Comparison of ENCODE assay signal across 28 cellular contexts in the genomic region with DNA sequence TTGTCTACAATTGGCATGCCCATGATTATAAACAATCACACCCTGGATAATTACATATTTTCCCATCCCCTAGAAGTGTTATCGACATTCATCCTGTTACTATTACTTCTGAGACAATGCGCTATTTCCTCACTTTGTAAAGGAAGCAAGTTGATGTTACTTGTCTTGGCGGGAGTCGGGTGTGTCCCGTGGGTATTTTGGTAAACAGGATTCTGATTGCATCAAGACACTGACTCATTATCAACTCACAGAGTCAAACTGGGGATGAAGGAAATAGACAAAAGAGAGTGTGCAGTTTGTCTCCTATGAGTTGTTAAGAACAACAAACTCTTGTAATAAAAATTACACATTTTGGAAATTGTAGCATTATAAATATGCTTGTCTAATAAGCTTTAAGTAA.
"Had no signal": no experiment of that assay in that cellular context is flagged by ENCODE, and none has a peak within 500 bp of the region (broad histone marks: within the 10 kb centered on the region; RNA-seq: fewer than 3 reads in every experiment).

No MANE protein-coding gene starts in this region.

- H3K36me3 ChIP-seq: ascending aorta had no signal

- H3K27me3 ChIP-seq: ascending aorta had no signal

- DNase-seq: activated CD4-positive, alpha-beta T cell treated with anti-CD3 and anti-CD28 coated beads, Interleukin-2, amount 10 ng/mL, durations not matched to agents 24 days and 14 days; activated CD4-positive, alpha-beta T cell treated with anti-CD3 and anti-CD28 coated beads, Interleukin-2, amount 50 U/mL, for 4 hours; activated CD8-positive, alpha-beta T cell treated with anti-CD3 and anti-CD28 coated beads, Interleukin-2, amount 10 ng/mL, durations not matched to agents 7 days and 5 days; activated gamma-delta T cell; activated naive CD4-positive, alpha-beta T cell treated with Interleukin-2 at 50 U/mL for 16 hours; activated naive CD8-positive, alpha-beta T cell treated with anti-CD3 and anti-CD28 coated beads, Interleukin-2, amount 10 ng/mL, durations not matched to agents 7 days and 5 days; activated T-cell treated with anti-CD3 and anti-CD28 coated beads, Interleukin-2, amount 50 U/mL, for 24 hours; amygdala; Kasumi-1; KG1; MM.1S; MV-4-11; NCI-H1105; NCI-H1417 treated with DMSO at 0.1 percent for 48 hours; NCI-H187 treated with DMSO at 0.1 percent for 48 hours; NCI-H2081; NCI-H345; NCI-H510A; NCI-H526; NCI-H748 treated with DMSO at 0.1 percent for 48 hours; NK-92 treated with Interleukin-12 subunit alpha and Interleukin-12 subunit beta, amount 100 ng/mL, for 24 hours; PC-9; Right ventricle myocardium superior; T1000 had no signal

- H3K4me1 Mint-ChIP-seq: activated CD4-positive, alpha-beta T cell treated with anti-CD3 and anti-CD28 coated beads, Interleukin-2, amount 10 ng/mL, durations not matched to agents 24 days and 14 days; activated naive CD4-positive, alpha-beta T cell treated with anti-CD3 and anti-CD28 coated beads, Interleukin-2, amount 50 U/mL, for 24 hours; activated naive CD8-positive, alpha-beta T cell treated with anti-CD3 and anti-CD28 coated beads, Interleukin-2, amount 10 ng/mL, durations not matched to agents 7 days and 5 days had no signal

- H2AFZ ChIP-seq: PC-9 had no signal

- H3K4me1 ChIP-seq: ascending aorta had no signal

- H3K4me3 ChIP-seq: ascending aorta, PC-9, SK-N-MC had no signal

- H3K36me3 Mint-ChIP-seq: activated naive CD4-positive, alpha-beta T cell treated with anti-CD3 and anti-CD28 coated beads, Interleukin-2, amount 50 U/mL, for 24 hours; activated naive CD8-positive, alpha-beta T cell treated with anti-CD3 and anti-CD28 coated beads, Interleukin-2, amount 10 ng/mL, durations not matched to agents 7 days and 5 days had no signal

- H3K27ac Mint-ChIP-seq: activated CD4-positive, alpha-beta T cell treated with anti-CD3 and anti-CD28 coated beads, Interleukin-2, amount 10 ng/mL, durations not matched to agents 24 days and 14 days; activated CD8-positive, alpha-beta T cell treated with anti-CD3 and anti-CD28 coated beads, Interleukin-2, amount 10 ng/mL, durations not matched to agents 7 days and 5 days; activated naive CD4-positive, alpha-beta T cell treated with anti-CD3 and anti-CD28 coated beads, Interleukin-2, amount 50 U/mL, for 24 hours; activated naive CD8-positive, alpha-beta T cell treated with anti-CD3 and anti-CD28 coated beads, Interleukin-2, amount 10 ng/mL, durations not matched to agents 7 days and 5 days; activated T-cell treated with anti-CD3 and anti-CD28 coated beads, Interleukin-2, amount 50 U/mL, for 24 hours; activated T-helper 2 cell treated with anti-CD3 and anti-CD28 coated beads, Interferon-gamma antibody, Interleukin-2, Interleukin-4, amounts not matched to agents 10 μg/mL and 5 μg/mL and 100 μg/mL, durations not matched to agents 14 hours and 24 hours and 36 hours had no signal

- H3K4me3 Mint-ChIP-seq: activated CD4-positive, alpha-beta T cell treated with anti-CD3 and anti-CD28 coated beads, Interleukin-2, amount 10 ng/mL, durations not matched to agents 24 days and 14 days; activated CD8-positive, alpha-beta T cell treated with anti-CD3 and anti-CD28 coated beads, Interleukin-2, amount 10 ng/mL, durations not matched to agents 7 days and 5 days; activated naive CD4-positive, alpha-beta T cell treated with anti-CD3 and anti-CD28 coated beads, Interleukin-2, amount 50 U/mL, for 24 hours; activated naive CD8-positive, alpha-beta T cell treated with anti-CD3 and anti-CD28 coated beads, Interleukin-2, amount 10 ng/mL, durations not matched to agents 7 days and 5 days; activated T-cell treated with anti-CD3 and anti-CD28 coated beads, Interleukin-2, amount 50 U/mL, for 24 hours had no signal

- H3K9me3 Mint-ChIP-seq: activated CD4-positive, alpha-beta T cell treated with anti-CD3 and anti-CD28 coated beads, Interleukin-2, amount 10 ng/mL, durations not matched to agents 24 days and 14 days; activated naive CD4-positive, alpha-beta T cell treated with anti-CD3 and anti-CD28 coated beads, Interleukin-2, amount 50 U/mL, for 24 hours; activated T-cell treated with anti-CD3 and anti-CD28 coated beads, Interleukin-2, amount 50 U/mL, for 24 hours; activated T-helper 2 cell treated with anti-CD3 and anti-CD28 coated beads, Interferon-gamma antibody, Interleukin-2, Interleukin-4, amounts not matched to agents 10 μg/mL and 5 μg/mL and 100 μg/mL, durations not matched to agents 14 hours and 24 hours and 36 hours had no signal

- H3K4me2 ChIP-seq: PC-9 had no signal

- ATAC-seq: activated CD8-positive, alpha-beta T cell treated with anti-CD3 and anti-CD28 coated beads, Interleukin-2, amount 10 ng/mL, durations not matched to agents 7 days and 5 days had no signal

- H3K27ac ChIP-seq: ascending aorta, PC-9, SK-N-MC had no signal

- H3K9me3 ChIP-seq: ascending aorta had no signal
